Comparison of ENCODE assay signal across 8 cellular contexts in the genomic region with DNA sequence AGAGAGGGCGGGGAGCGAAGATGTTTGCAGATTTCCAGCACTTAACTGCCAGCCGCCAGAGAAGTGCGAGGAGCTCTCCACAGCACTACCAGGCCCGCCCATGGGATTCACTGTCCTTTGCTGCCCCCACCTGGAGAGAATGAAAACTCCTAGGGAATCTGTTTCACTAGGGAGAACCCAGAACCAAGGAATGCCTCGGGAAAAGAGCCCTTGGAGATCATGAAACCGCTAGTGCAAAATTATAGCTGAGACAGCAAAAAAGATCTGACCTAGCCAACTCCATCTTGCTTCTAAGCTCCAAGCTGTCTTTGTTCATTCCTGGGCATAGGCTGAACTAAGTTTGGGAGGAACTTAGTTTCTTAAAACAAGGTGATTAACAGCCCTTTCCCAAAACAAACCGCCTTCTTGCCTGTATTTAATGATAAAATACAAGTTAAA.
DNase-seq lines count a peak whose midpoint lies in the region; ATAC-seq and TF ChIP-seq lines count a peak whose summit lies in the region.

No MANE protein-coding gene starts in this region.

- no peaks in the 10 kb centered on the region for H3K9me3 ChIP-seq in right atrium auricular region

- ATAC-seq in GM21619 (IDR thresholded peaks at IDR 0.05; ENCODE audit: unreplicated experiment), result peak; percentile 62
- ATAC-seq in GM18505 (IDR thresholded peaks at IDR 0.05; ENCODE audit: unreplicated experiment), result no peak

- DNase-seq in AG08396 (ENCODE audit: low spot score) (peak; percentile 78), NCI-H2029 (lab: John Stamatoyannopoulos, UW) (peak; percentile 45), amygdala (lab: John Stamatoyannopoulos, UW) (peak in 55 of 56 donors; percentile 15 to 93 (median 66)), right atrium auricular region (ENCODE audit: low spot score) (peak; percentile 84), retinal pigment epithelial cell (ENCODE audit: low read depth) (peak; percentile 54)
- DNase-seq in T-helper 2 cell treated with Interferon-gamma antibody and Interleukin-4, amounts not matched to agents 5 μg/mL and 100 μg/mL, for 36 hours (ENCODE audit: low spot score), result peak; percentile 53

- H3K4me3 ChIP-seq in right atrium auricular region (no peak overlapping the region), retinal pigment epithelial cell (ENCODE audit: low read length) (no peak overlapping the region)

- H3K36me3 Mint-ChIP-seq in T-helper 2 cell treated with Interferon-gamma antibody and Interleukin-4, amounts not matched to agents 5 μg/mL and 100 μg/mL, for 36 hours (ENCODE audit: low read depth), result no peaks in the 10 kb centered on the region

- no peaks in the 10 kb centered on the region for H3K36me3 ChIP-seq in right atrium auricular region

- H3K27me3 Mint-ChIP-seq in T-helper 2 cell treated with Interferon-gamma antibody and Interleukin-4, amounts not matched to agents 5 μg/mL and 100 μg/mL, for 36 hours (ENCODE audit: low read depth), result peaks cover 8% of the 10 kb centered on the region

- H3K9me3 Mint-ChIP-seq in T-helper 2 cell treated with Interferon-gamma antibody and Interleukin-4, amounts not matched to agents 5 μg/mL and 100 μg/mL, for 36 hours, result no peaks in the 10 kb centered on the region

- no peak for TF ChIP-seq POLR2A in GM18505 (IDR thresholded peaks at IDR 0.05; ENCODE audit: borderline replicate concordance, extremely low read depth, insufficient read depth, insufficient read length)

- H3K4me1 Mint-ChIP-seq in T-helper 2 cell treated with Interferon-gamma antibody and Interleukin-4, amounts not matched to agents 5 μg/mL and 100 μg/mL, for 36 hours (ENCODE audit: low read depth), result peaks cover 18% of the 10 kb centered on the region

- H3K27ac Mint-ChIP-seq in T-helper 2 cell treated with Interferon-gamma antibody and Interleukin-4, amounts not matched to agents 5 μg/mL and 100 μg/mL, for 36 hours, result no peak overlapping the region

- no peak overlapping the region for H3K27ac ChIP-seq in right atrium auricular region

- TF ChIP-seq CTCF in right atrium auricular region (IDR thresholded peaks at IDR 0.05) (peak; percentile 57 to 83), retinal pigment epithelial cell (conservative IDR thresholded peaks at IDR 0.05; ENCODE audit: low read depth, low read length) (peak; percentile 77)

- H3K4me3 Mint-ChIP-seq in T-helper 2 cell treated with Interferon-gamma antibody and Interleukin-4, amounts not matched to agents 5 μg/mL and 100 μg/mL, for 36 hours, result no peak overlapping the region

- H3K4me1 ChIP-seq in right atrium auricular region, result no peaks in the 10 kb centered on the region

- H3K27me3 ChIP-seq in right atrium auricular region, result peaks cover 0 to 7% of the 10 kb centered on the region in 2 donors
